11 cellular contexts compared by ENCODE assay signal in the genomic region with DNA sequence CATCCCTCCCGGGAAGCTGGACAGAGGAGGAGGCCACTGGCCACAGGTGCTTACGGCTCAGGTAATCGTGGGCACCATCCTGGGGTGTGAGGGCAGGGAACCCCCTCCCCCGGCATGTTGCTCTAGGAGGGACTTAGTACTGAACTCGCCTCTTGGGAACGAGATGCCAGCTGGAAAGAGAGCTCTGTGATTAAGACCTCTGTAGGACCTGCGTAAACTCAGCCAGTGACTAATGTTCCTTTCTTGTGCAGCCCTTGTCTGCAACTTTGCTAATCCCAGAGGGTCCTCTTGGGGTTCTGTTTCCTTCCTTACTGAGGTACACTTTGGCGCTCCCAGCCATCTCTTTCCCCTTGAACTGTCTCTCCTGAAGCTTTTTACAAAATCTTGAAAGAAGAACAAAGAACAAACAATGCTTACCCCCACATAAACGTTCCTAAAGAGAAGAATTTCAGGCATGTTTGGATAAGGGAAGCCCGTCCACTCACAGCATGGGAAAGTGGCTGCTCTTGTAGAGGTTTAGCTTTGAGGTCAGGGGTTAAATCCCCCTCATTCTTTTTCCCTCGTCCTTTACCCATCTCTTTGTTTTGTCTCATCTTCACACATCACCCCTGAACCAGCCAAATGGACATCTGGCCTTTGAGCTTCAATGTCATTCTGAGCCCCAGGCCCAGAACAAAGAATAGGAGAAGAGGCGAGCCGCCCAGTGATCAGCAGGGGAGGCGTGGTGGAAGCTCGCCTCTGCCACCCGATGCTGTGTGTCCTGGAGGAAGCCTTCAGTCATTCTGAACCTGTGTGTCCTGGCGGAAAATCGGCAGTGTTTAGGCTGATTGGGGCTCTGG. TPM values are rescaled to one million over a fixed set of nuclear protein-coding genes. Genes with fewer than 3 reads are reported as not detected.
DNase-seq lines count a peak whose midpoint lies in the region; ATAC-seq and TF ChIP-seq lines count a peak whose summit lies in the region.
"Had no signal": no experiment of that assay in that cellular context is flagged by ENCODE, and none has a peak within 500 bp of the region (broad histone marks: within the 10 kb centered on the region; RNA-seq: fewer than 3 reads in every experiment).

No MANE protein-coding gene starts in this region.

- no peaks in the 10 kb centered on the region for H3K79me2 ChIP-seq in neural progenitor cell (ENCODE audit: low read depth)

- TF ChIP-seq CTCF in epithelial cell of esophagus (IDR thresholded peaks at IDR 0.05; ENCODE audit: insufficient read depth, low read depth, low read length, missing control alignments): no peak
- TF ChIP-seq CTCF in neural progenitor cell (IDR thresholded peaks at IDR 0.05): no peak

- peak overlapping the region; percentile 85 for H3K27ac ChIP-seq in neural progenitor cell

- H3K9me3 Mint-ChIP-seq in neural progenitor cell: no peaks in the 10 kb centered on the region
- H3K9me3 Mint-ChIP-seq: stimulated activated memory B cell treated with anti-CD40 and anti-IgM and Interleukin-4, amounts not matched to agents 10 μg/mL and 1 μg/mL and 100 μg/mL, for 72 hours had no signal

- DNase-seq in Daoy (ENCODE audit: low read depth) (peak; percentile 29), M059J (ENCODE audit: low read depth) (peak; percentile 20), epithelial cell of esophagus (ENCODE audit: low read depth) (peak; percentile 26), neural progenitor cell (ENCODE audit: low spot score) (peak; percentile 92), NCI-H1930 (lab: John Stamatoyannopoulos, UW) (no peak)
- DNase-seq in activated effector memory CD4-positive, alpha-beta T cell treated with Interleukin-2 at 50 U/mL for 16 hours: no peak
- DNase-seq: NCI-H187 treated with DMSO at 0.1 percent for 48 hours had no signal

- H3K36me3 Mint-ChIP-seq in neural progenitor cell: no peaks in the 10 kb centered on the region
- H3K36me3 Mint-ChIP-seq: stimulated activated memory B cell treated with anti-CD40 and anti-IgM and Interleukin-4, amounts not matched to agents 10 μg/mL and 1 μg/mL and 100 μg/mL, for 72 hours had no signal

- H2AFZ ChIP-seq in neural progenitor cell (replicated peaks): no peak overlapping the region

- peaks cover 44% of the 10 kb centered on the region for H3K4me1 Mint-ChIP-seq in neural progenitor cell

- H3F3A ChIP-seq in neural progenitor cell (ENCODE audit: low read depth): peaks cover 19% of the 10 kb centered on the region

- peak overlapping the region; percentile 12 for H3K4me3 Mint-ChIP-seq in neural progenitor cell
- H3K4me3 Mint-ChIP-seq: stimulated activated memory B cell treated with anti-CD40 and anti-IgM and Interleukin-4, amounts not matched to agents 10 μg/mL and 1 μg/mL and 100 μg/mL, for 72 hours had no signal

- H3K4me2 ChIP-seq in neural progenitor cell: peak overlapping the region; percentile 74

- H3K4me1 ChIP-seq in neural progenitor cell: peaks cover 23% of the 10 kb centered on the region

- no peaks in the 10 kb centered on the region for H3K9me3 ChIP-seq in neural progenitor cell (ENCODE audit: low read depth)

- H3K27me3 ChIP-seq in neural progenitor cell: peaks cover 41% of the 10 kb centered on the region

- ATAC-seq in HG03097 (IDR thresholded peaks at IDR 0.05; ENCODE audit: low FRiP score, unreplicated experiment) (no peak), HG02610 (IDR thresholded peaks at IDR 0.05; ENCODE audit: unreplicated experiment) (no peak)
- ATAC-seq: stimulated activated memory B cell treated with anti-CD40 and anti-IgM and Interleukin-4, amounts not matched to agents 10 μg/mL and 1 μg/mL and 100 μg/mL, for 72 hours had no signal

- H3K27ac Mint-ChIP-seq in neural progenitor cell: peak overlapping the region; percentile 92
- H3K27ac Mint-ChIP-seq: stimulated activated memory B cell treated with anti-CD40 and anti-IgM and Interleukin-4, amounts not matched to agents 10 μg/mL and 1 μg/mL and 100 μg/mL, for 72 hours had no signal

- H3K27me3 Mint-ChIP-seq in neural progenitor cell (ENCODE audit: insufficient read depth, low read depth): peaks cover 3% of the 10 kb centered on the region
- H3K27me3 Mint-ChIP-seq: stimulated activated memory B cell treated with anti-CD40 and anti-IgM and Interleukin-4, amounts not matched to agents 10 μg/mL and 1 μg/mL and 100 μg/mL, for 72 hours had no signal

- H4K20me1 ChIP-seq in neural progenitor cell (ENCODE audit: low read depth): peaks cover 19% of the 10 kb centered on the region

- H3K4me3 ChIP-seq in epithelial cell of esophagus (ENCODE audit: low read length) (no peak overlapping the region), neural progenitor cell (peak overlapping the region; percentile 24)

- H3K9ac ChIP-seq in neural progenitor cell: no peak overlapping the region

- H3K36me3 ChIP-seq in neural progenitor cell: no peaks in the 10 kb centered on the region

RNA-seq across cellular contexts. Expression of gene CITED4, which starts 37.4 kb away (rescaled TPM):
- 5.8 and 18.7 TPM in 2 replicates for total RNA-seq in Daoy (2014; rRNA removed; shearing (Covaris generic))
- 3.5 and 8.3 TPM in 2 replicates for total RNA-seq in M059J (2014; rRNA removed; shearing (Covaris generic))
- 0.77 and 12.8 TPM in 2 replicates for total RNA-seq in neural progenitor cell (ENCODE audit: low replicate concordance)

RNA-seq across cellular contexts. Expression of gene KCNQ4, which starts 41.2 kb away (rescaled TPM):
- 0.17 TPM in 1 of 2 replicates, not detected in the other for total RNA-seq in Daoy (2014; rRNA removed; shearing (Covaris generic))
- total RNA-seq in M059J (2014; rRNA removed; shearing (Covaris generic)): 0.05 TPM in 1 of 2 replicates, not detected in the other
- total RNA-seq in neural progenitor cell (ENCODE audit: low replicate concordance): 0.87 TPM in 1 of 2 replicates, not detected in the other
- total RNA-seq: lung microvascular endothelial cell had no signal

Comparison
In these comparisons a context has a peak if more than half of its experiments do, and no peak if none do; other contexts are left out.
1. DNase-seq: peak in Daoy (single experiment), M059J (single experiment), epithelial cell of esophagus (single experiment) and neural progenitor cell (single experiment); none in activated effector memory CD4-positive, alpha-beta T cell treated with Interleukin-2 at 50 U/mL for 16 hours (single experiment) and NCI-H1930 (0 of 2).